In the genomic region with DNA sequence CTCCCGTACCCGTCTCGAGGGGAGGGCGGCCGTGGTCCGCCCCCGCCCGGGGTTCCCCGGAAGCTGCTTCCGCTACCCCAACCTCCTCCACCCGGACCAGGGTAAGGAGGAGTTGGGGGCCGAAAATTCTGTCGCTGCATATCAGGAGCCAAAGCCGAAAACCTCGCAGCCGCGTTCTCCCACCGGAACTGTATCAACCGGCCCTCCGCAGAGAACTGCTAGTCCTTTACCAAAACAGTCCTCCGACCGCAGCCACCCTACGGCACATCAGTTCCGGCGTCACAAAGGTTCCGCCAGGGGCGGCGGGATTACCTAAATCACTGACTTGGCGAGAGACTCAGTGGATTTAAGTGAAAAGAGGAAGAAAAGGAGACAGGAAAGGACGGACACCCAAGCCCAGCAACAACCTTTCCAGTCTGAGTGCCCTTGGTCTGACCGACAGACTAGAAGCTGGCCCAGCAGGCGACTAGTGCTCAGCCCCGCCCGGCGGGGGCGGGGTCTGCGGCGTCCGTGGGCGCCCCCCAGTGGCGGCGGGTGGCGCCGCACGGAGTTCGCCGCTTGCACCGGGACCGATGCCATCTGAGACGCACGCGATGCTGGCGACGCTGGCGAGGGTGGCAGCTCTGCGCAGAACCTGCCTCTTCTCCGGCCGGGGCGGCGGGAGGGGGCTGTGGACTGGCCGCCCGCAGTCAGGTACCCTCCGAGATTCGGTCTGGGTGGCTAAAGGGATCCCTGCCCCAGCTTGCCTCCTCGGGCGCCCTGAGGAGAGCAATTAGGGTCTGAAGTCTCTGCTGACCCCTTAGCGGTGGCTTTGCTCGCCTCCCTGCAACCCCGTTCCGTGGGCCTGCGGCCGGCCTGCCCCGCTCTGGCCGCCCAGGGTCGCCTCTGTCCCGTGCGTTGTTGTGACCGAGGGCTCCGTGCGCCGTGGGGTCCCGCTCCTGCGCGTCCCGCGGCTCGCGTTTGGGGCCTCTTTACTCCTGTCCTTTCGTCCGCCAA, we compare ENCODE assay signal across 8 cellular contexts. TPM values are rescaled to one million over a fixed set of nuclear protein-coding genes. Genes with fewer than 3 reads are reported as not detected.
A peak's percentile ranks its signal among the peaks of the same experiment; 100 is the strongest.
DNase-seq lines count a peak whose midpoint lies in the region; ATAC-seq, FAIRE-seq and TF ChIP-seq lines count a peak whose summit lies in the region.

TSS of gene MPLKIP (minus strand) at position 195 of the 996 bp plus-strand sequence. CDS start at position 140, 55 bp downstream.
TSS of gene SUGCT (plus strand) at position 578 of the 996 bp plus-strand sequence.

- H3K36me3 ChIP-seq in kidney (ENCODE audit: control insufficient read depth in 1 of 2, insufficient read depth in 2 of 2, low read length in 2 of 2) = no peaks in the 10 kb centered on the region

- intact Hi-C loops in kidney (cut with DNase I) = no loop called here

- TF ChIP-seq CTCF in kidney (IDR thresholded peaks at IDR 0.05; ENCODE audit: borderline replicate concordance, extremely low read depth, insufficient read depth) = peak; percentile 85

- H3K4me3 ChIP-seq in kidney (ENCODE audit: low read length in 2 of 2) = peak within 1 kb of the TSS; percentile 89 to 91

- H3K9ac ChIP-seq in kidney (ENCODE audit: low read length in 2 of 2) = peak within 1 kb of the TSS; percentile 81 to 87

- peak; percentile 86 for ATAC-seq in GM19025 (IDR thresholded peaks at IDR 0.05; ENCODE audit: low read depth, unreplicated experiment)
- ATAC-seq in HG03280 (IDR thresholded peaks at IDR 0.05; ENCODE audit: unreplicated experiment) = peak; percentile 87
- peak; percentile 84 to 85 for ATAC-seq in activated CD4-positive, CD25-positive, alpha-beta regulatory T cell treated with anti-CD3 and anti-CD28 coated beads, Interleukin-2, amount 50 U/mL, for 24 hours

- no peak for FAIRE-seq in kidney (lab: Jason Lieb, UNC)

- peak within 1 kb of the TSS; percentile 92 to 99 for H3K27ac ChIP-seq in kidney (ENCODE audit: low read depth in 2 of 2, low read length in 2 of 2)

- H3K4me1 ChIP-seq in kidney (ENCODE audit: control insufficient read depth in 1 of 2, insufficient read depth in 1 of 2, low read depth in 1 of 2, low read length in 2 of 2) = peaks cover 0 to 4% of the 10 kb centered on the region in 2 donors

- DNase-seq in AML-193 (lab: John Stamatoyannopoulos, UW) = peak; percentile 75 to 87
- peak; percentile 84 for DNase-seq in NCI-H226
- DNase-seq in cerebellar cortex (ENCODE audit: low spot score) = peak; percentile 88
- DNase-seq in kidney = peak; percentile 93
- peak; percentile 76 to 78 for DNase-seq in stimulated activated CD4-positive, alpha-beta T cell treated with anti-CD3 and anti-CD28 coated beads, Interleukin-15, amount 100 ng/mL, for 1 hour (ENCODE audit: low read depth in 1 of 2, low spot score in 1 of 2)

- no peaks in the 10 kb centered on the region for H3K9me3 ChIP-seq in kidney (ENCODE audit: control insufficient read depth in 1 of 2, low read length in 2 of 2)

RNA-seq across cellular contexts. Expression of gene MPLKIP, which starts in this region (rescaled TPM):
- 32.1 TPM for total RNA-seq in kidney
- 58.7 TPM for polyA plus RNA-seq in kidney (ENCODE audit: insufficient read depth, low read depth, low replicate concordance)

RNA-seq across cellular contexts. Expression of gene SUGCT, which starts in this region (rescaled TPM):
- total RNA-seq in kidney = 7.6 TPM
- 45.1 TPM for polyA plus RNA-seq in kidney (ENCODE audit: insufficient read depth, low read depth, low replicate concordance)

Comparison
In these comparisons a context has a peak if more than half of its experiments do, and no peak if none do; other contexts are left out.
1. Peak in every context shown above with its lines: DNase-seq, ATAC-seq, H3K4me3 ChIP-seq and H3K27ac ChIP-seq.